Comparison of ENCODE assay signal across 1 cellular context in genomic region chr11:126190792-126191191, GRCh38.
TF ChIP-seq lines count a peak whose summit lies in the region.

No MANE protein-coding gene starts in this region.

TF ChIP-seq in GM23338, 12 proteins besides CTCF, POLR2A, EP300 and RAD21 (continued from another document):
- TF ChIP-seq, protein P1, sequence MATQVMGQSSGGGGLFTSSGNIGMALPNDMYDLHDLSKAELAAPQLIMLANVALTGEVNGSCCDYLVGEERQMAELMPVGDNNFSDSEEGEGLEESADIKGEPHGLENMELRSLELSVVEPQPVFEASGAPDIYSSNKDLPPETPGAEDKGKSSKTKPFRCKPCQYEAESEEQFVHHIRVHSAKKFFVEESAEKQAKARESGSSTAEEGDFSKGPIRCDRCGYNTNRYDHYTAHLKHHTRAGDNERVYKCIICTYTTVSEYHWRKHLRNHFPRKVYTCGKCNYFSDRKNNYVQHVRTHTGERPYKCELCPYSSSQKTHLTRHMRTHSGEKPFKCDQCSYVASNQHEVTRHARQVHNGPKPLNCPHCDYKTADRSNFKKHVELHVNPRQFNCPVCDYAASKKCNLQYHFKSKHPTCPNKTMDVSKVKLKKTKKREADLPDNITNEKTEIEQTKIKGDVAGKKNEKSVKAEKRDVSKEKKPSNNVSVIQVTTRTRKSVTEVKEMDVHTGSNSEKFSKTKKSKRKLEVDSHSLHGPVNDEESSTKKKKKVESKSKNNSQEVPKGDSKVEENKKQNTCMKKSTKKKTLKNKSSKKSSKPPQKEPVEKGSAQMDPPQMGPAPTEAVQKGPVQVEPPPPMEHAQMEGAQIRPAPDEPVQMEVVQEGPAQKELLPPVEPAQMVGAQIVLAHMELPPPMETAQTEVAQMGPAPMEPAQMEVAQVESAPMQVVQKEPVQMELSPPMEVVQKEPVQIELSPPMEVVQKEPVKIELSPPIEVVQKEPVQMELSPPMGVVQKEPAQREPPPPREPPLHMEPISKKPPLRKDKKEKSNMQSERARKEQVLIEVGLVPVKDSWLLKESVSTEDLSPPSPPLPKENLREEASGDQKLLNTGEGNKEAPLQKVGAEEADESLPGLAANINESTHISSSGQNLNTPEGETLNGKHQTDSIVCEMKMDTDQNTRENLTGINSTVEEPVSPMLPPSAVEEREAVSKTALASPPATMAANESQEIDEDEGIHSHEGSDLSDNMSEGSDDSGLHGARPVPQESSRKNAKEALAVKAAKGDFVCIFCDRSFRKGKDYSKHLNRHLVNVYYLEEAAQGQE (IDR thresholded peaks at IDR 0.05; ENCODE audit: unreplicated experiment): no peak
- TF ChIP-seq POLR2AphosphoS5 (IDR thresholded peaks at IDR 0.05; ENCODE audit: low read depth) (no peak), CREB1 (CRISPR knock-in tag; IDR thresholded peaks at IDR 0.05; ENCODE audit: low read depth) (no peak), EZH2 (IDR thresholded peaks at IDR 0.05; ENCODE audit: low read depth, unreplicated experiment) (no peak), EZH2phosphoT487 (IDR thresholded peaks at IDR 0.05; ENCODE audit: unreplicated experiment) (no peak)
- TF ChIP-seq, protein P2, sequence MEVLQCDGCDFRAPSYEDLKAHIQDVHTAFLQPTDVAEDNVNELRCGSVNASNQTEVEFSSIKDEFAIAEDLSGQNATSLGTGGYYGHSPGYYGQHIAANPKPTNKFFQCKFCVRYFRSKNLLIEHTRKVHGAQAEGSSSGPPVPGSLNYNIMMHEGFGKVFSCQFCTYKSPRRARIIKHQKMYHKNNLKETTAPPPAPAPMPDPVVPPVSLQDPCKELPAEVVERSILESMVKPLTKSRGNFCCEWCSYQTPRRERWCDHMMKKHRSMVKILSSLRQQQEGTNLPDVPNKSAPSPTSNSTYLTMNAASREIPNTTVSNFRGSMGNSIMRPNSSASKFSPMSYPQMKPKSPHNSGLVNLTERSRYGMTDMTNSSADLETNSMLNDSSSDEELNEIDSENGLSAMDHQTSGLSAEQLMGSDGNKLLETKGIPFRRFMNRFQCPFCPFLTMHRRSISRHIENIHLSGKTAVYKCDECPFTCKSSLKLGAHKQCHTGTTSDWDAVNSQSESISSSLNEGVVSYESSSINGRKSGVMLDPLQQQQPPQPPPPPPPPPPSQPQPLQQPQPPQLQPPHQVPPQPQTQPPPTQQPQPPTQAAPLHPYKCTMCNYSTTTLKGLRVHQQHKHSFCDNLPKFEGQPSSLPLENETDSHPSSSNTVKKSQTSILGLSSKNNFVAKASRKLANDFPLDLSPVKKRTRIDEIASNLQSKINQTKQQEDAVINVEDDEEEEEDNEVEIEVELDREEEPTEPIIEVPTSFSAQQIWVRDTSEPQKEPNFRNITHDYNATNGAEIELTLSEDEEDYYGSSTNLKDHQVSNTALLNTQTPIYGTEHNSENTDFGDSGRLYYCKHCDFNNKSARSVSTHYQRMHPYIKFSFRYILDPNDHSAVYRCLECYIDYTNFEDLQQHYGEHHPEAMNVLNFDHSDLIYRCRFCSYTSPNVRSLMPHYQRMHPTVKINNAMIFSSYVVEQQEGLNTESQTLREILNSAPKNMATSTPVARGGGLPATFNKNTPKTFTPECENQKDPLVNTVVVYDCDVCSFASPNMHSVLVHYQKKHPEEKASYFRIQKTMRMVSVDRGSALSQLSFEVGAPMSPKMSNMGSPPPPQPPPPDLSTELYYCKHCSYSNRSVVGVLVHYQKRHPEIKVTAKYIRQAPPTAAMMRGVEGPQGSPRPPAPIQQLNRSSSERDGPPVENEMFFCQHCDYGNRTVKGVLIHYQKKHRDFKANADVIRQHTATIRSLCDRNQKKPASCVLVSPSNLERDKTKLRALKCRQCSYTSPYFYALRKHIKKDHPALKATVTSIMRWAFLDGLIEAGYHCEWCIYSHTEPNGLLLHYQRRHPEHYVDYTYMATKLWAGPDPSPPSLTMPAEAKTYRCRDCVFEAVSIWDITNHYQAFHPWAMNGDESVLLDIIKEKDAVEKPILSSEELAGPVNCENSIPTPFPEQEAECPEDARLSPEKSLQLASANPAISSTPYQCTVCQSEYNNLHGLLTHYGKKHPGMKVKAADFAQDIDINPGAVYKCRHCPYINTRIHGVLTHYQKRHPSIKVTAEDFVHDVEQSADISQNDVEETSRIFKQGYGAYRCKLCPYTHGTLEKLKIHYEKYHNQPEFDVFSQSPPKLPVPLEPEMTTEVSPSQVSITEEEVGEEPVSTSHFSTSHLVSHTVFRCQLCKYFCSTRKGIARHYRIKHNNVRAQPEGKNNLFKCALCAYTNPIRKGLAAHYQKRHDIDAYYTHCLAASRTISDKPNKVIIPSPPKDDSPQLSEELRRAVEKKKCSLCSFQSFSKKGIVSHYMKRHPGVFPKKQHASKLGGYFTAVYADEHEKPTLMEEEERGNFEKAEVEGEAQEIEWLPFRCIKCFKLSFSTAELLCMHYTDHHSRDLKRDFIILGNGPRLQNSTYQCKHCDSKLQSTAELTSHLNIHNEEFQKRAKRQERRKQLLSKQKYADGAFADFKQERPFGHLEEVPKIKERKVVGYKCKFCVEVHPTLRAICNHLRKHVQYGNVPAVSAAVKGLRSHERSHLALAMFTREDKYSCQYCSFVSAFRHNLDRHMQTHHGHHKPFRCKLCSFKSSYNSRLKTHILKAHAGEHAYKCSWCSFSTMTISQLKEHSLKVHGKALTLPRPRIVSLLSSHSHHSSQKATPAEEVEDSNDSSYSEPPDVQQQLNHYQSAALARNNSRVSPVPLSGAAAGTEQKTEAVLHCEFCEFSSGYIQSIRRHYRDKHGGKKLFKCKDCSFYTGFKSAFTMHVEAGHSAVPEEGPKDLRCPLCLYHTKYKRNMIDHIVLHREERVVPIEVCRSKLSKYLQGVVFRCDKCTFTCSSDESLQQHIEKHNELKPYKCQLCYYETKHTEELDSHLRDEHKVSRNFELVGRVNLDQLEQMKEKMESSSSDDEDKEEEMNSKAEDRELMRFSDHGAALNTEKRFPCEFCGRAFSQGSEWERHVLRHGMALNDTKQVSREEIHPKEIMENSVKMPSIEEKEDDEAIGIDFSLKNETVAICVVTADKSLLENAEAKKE (CRISPR knock-in tag; IDR thresholded peaks at IDR 0.05): no peak
